Comparison of ENCODE assay signal across 23 cellular contexts in the genomic region with DNA sequence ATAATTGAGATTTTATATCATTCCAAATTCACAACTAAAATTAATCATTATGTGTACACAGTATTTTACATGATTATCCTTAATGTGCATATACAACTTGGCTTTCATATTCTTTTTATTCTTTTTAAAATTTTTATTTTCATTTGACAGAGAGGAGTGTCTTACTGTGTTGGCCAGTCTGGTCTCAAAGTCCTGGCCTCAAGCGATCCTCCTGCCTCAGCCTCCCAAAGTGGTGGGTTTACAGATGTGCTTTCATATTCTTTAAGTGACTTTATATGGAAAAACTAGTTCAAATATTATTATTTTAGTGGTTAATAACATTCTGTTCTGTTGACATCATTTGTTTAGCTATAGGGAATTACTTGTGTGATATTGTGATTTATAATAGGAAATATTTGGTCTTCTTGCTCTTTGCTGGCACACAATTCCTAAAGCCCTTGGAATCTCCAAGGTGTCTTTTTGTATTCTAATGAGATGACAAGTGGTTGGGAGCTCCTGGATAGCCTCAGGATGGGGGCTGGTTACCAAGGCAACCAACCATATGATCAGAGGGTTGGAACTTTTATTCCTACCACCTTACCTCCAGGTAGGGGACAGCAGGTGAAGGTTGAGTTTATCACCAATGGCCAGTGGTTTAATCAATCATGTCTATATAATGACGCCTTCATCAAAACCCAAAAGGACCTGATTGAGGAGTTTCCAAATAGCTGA. TPM values are rescaled to one million over a fixed set of nuclear protein-coding genes. Genes with fewer than 3 reads are reported as not detected.
DNase-seq lines count a peak whose midpoint lies in the region; ATAC-seq, FAIRE-seq and TF ChIP-seq lines count a peak whose summit lies in the region.
"Had no signal": no experiment of that assay in that cellular context is flagged by ENCODE, and none has a peak within 500 bp of the region (broad histone marks: within the 10 kb centered on the region; RNA-seq: fewer than 3 reads in every experiment).

No MANE protein-coding gene starts in this region.

- H2AK5ac ChIP-seq in H9 (ENCODE audit: insufficient read length, low read length) (no peak overlapping the region), H1 (ENCODE audit: low read depth, low read length) (no peak overlapping the region)

- no peaks in the 10 kb centered on the region for H3F3A ChIP-seq in GM23338 (replicated peaks; ENCODE audit: low read depth)

- H3T11ph ChIP-seq in H9 (ENCODE audit: low read length) = no peak overlapping the region

- H2BK120ac ChIP-seq in H9 (ENCODE audit: low read depth, low read length, poor library complexity, severe bottlenecking) = no peak overlapping the region
- H2BK120ac ChIP-seq in H1 (replicated peaks; ENCODE audit: low read depth, low read length) = no peak overlapping the region

- TF ChIP-seq CTCF in GM23338 (conservative IDR thresholded peaks at IDR 0.05; ENCODE audit: low read depth in 2 of 2) (no peak), H9 (conservative IDR thresholded peaks at IDR 0.05) (no peak), H1 (IDR thresholded peaks at IDR 0.05; ENCODE audit: control extremely low read depth in 1 of 3, insufficient read depth in 1 of 3, low read depth in 1 of 3, low read length in 3 of 3) (no peak), mesothelial cell of epicardium (IDR thresholded peaks at IDR 0.05; ENCODE audit: unreplicated experiment) (no peak)

- H3K23ac ChIP-seq in H9 (ENCODE audit: insufficient read length, low read depth, low read length) (no peak overlapping the region), H1 (ENCODE audit: insufficient read length) (no peak overlapping the region)

- H2AFZ ChIP-seq in GM23338 (no peak overlapping the region), H9 (ENCODE audit: low read length) (no peak overlapping the region), H1 (ENCODE audit: low read length) (no peak overlapping the region)
- H2AFZ ChIP-seq: GM23248 had no signal

- WGBS in H9 (ENCODE audit: extremely low coverage, insufficient read length, low lambda C conversion rate) = no CpG with 5 or more reads among the region's 2 CpGs
- 94% methylated on average over 2 of the region's 2 CpGs; no CpG with 5 or more reads in 1 of the 2 experiments for WGBS in H1 (ENCODE audit: extremely low coverage in 1 of 2, insufficient coverage in 1 of 2, insufficient read length in 1 of 2, insufficient replicate concordance in 2 of 2, low coverage in 1 of 2, low lambda C conversion rate in 2 of 2, missing lambda C conversion rate in 1 of 2), 2 experiments

- H3K56ac ChIP-seq in H9 (ENCODE audit: insufficient read length, low read depth, low read length) = no peak overlapping the region
- H3K56ac ChIP-seq in H1 (replicated peaks; ENCODE audit: insufficient read length, low read depth, low read length) = no peak overlapping the region

- ATAC-seq in GM23338 = peak; percentile 67
- no peak for ATAC-seq in HG03342 (IDR thresholded peaks at IDR 0.05; ENCODE audit: unreplicated experiment)
- ATAC-seq: A549 had no signal

- TF ChIP-seq EP300 in H1 (IDR thresholded peaks at IDR 0.05; ENCODE audit: borderline replicate concordance in 1 of 2, low read depth in 2 of 2, low read length in 2 of 2) = no peak

- H3K79me2 ChIP-seq in GM23338 (replicated peaks; ENCODE audit: insufficient read depth) (no peaks in the 10 kb centered on the region), H9 (ENCODE audit: insufficient read depth, low read length) (no peaks in the 10 kb centered on the region; the same call in 1 of the 2 replicates), H1 (ENCODE audit: control insufficient read depth in 1 of 2, insufficient read depth in 2 of 2, low read length in 2 of 2) (no peaks in the 10 kb centered on the region)

- H4K5ac ChIP-seq in H9 (ENCODE audit: insufficient read length, low read depth, low read length) = no peak overlapping the region
- no peak overlapping the region for H4K5ac ChIP-seq in H1 (ENCODE audit: insufficient read length, low read depth, low read length)

- H3K27ac Mint-ChIP-seq in GM23338 (no peak overlapping the region), H9 (peak overlapping the region in 2 of 3 experiments; percentile 53 to 72; a peak in 2 of 7 replicates), mesothelial cell of epicardium (no peak overlapping the region)
- H3K27ac Mint-ChIP-seq: CD4-positive, alpha-beta T cell had no signal

- H3K36me3 ChIP-seq in GM23338 (ENCODE audit: insufficient read depth) (no peaks in the 10 kb centered on the region; the same call in 1 of the 2 replicates), H1 (ENCODE audit: control insufficient read depth in 2 of 4, insufficient read depth in 4 of 4, low read length in 3 of 4) (no peaks in the 10 kb centered on the region; a peak in 1 of 8 replicates)

- no peak overlapping the region for H2BK5ac ChIP-seq in H9 (ENCODE audit: insufficient read length, low read length)
- H2BK5ac ChIP-seq in H1 (ENCODE audit: low read depth, low read length) = no peak overlapping the region

- H4K8ac ChIP-seq in H9 (replicated peaks; ENCODE audit: insufficient read length, low read depth, low read length) = no peak overlapping the region
- no peak overlapping the region for H4K8ac ChIP-seq in H1 (ENCODE audit: extremely low read depth, insufficient read depth, low read length)

- H3K27me3 ChIP-seq in GM23338 (ENCODE audit: insufficient read depth) (no peaks in the 10 kb centered on the region), H9 (ENCODE audit: insufficient read depth, low read length) (no peaks in the 10 kb centered on the region), H1 (replicated peaks in 1 of 4; ENCODE audit: control insufficient read depth in 3 of 4, extremely low read depth in 1 of 4, insufficient read depth in 3 of 4, low read length in 3 of 4) (no peaks in the 10 kb centered on the region)

- H2BK20ac ChIP-seq in H9 (ENCODE audit: low read depth, low read length, poor library complexity, severe bottlenecking) = no peak overlapping the region
- H2BK20ac ChIP-seq in H1 (ENCODE audit: low read length) = no peak overlapping the region

- H3K4me3 ChIP-seq in GM23338 = no peak overlapping the region
- no peak overlapping the region for H3K4me3 ChIP-seq in H1 (ENCODE audit: extremely low read depth in 1 of 4, insufficient read depth in 2 of 4, low read depth in 3 of 4, low read length in 4 of 4)
- H3K4me3 ChIP-seq: A549, GM23248, HAP-1 had no signal

- H3K4me3 Mint-ChIP-seq in GM23338 = no peak overlapping the region
- H3K4me3 Mint-ChIP-seq in H9 = no peak overlapping the region
- H3K4me3 Mint-ChIP-seq in mesothelial cell of epicardium = no peak overlapping the region
- H3K4me3 Mint-ChIP-seq: CD4-positive, alpha-beta T cell had no signal

- H4K20me1 ChIP-seq in GM23338 (replicated peaks; ENCODE audit: insufficient read depth) (no peaks in the 10 kb centered on the region; the same call in 1 of the 2 replicates), H9 (ENCODE audit: control insufficient read depth, insufficient read depth, insufficient read length) (no peaks in the 10 kb centered on the region), H1 (replicated peaks in 1 of 2; ENCODE audit: control insufficient read depth in 1 of 2, insufficient read depth in 2 of 2, low read length in 2 of 2) (no peaks in the 10 kb centered on the region)

- POLR2A ChIA-PET in H1 (lab: Charles Lee; ENCODE audit: partially characterized antibody) = interaction anchor here (1.0 to 1.3 kb wide), 3 partner anchors 8 to 19 kb away, joined by 3 to 4 read pairs (median 3); partner anchors contain the start of genes PTGR2 and ZNF410

- H3K23me2 ChIP-seq in H9 (ENCODE audit: insufficient read length, low read depth, low read length, poor library complexity, severe bottlenecking) = no peaks in the 10 kb centered on the region
- no peaks in the 10 kb centered on the region for H3K23me2 ChIP-seq in H1 (ENCODE audit: low read depth, low read length)

- H3K4ac ChIP-seq in H9 (ENCODE audit: low read depth, low read length) (no peak overlapping the region), H1 (replicated peaks; ENCODE audit: insufficient read length, low read depth, low read length) (no peak overlapping the region)

- H3K9ac ChIP-seq in H9 (ENCODE audit: extremely low read depth, insufficient read length, low read length) = no peak overlapping the region
- H3K9ac ChIP-seq in H1 (replicated peaks in 1 of 4; ENCODE audit: extremely low read depth in 1 of 4, low read depth in 3 of 4, low read length in 3 of 4) = no peak overlapping the region
- H3K9ac ChIP-seq: GM23248 had no signal

- H3K79me1 ChIP-seq in H9 (ENCODE audit: insufficient read depth, low read depth, low read length, poor library complexity, severe bottlenecking) = no peaks in the 10 kb centered on the region
- no peaks in the 10 kb centered on the region for H3K79me1 ChIP-seq in H1 (ENCODE audit: low read depth, low read length)

- H3K4me1 Mint-ChIP-seq in GM23338 = peaks cover 4% of the 10 kb centered on the region; the same call in 2 of the 3 replicates
- H3K4me1 Mint-ChIP-seq in H9 = peaks cover 4 to 5% of the 10 kb centered on the region in 2 experiments; a peak in 3 of 4 replicates
- no peaks in the 10 kb centered on the region for H3K4me1 Mint-ChIP-seq in mesothelial cell of epicardium

- H3K27ac ChIP-seq in GM23338 (ENCODE audit: low read depth) = no peak overlapping the region
- no peak overlapping the region for H3K27ac ChIP-seq in H9 (ENCODE audit: insufficient read length, low read depth, low read length)
- no peak overlapping the region for H3K27ac ChIP-seq in H1 (ENCODE audit: low read depth, low read length)
- H3K27ac ChIP-seq: A549, C4-2B, GM23248, HL-60 had no signal

- H3K4me1 ChIP-seq in GM23338 (ENCODE audit: insufficient read depth) (no peaks in the 10 kb centered on the region), H9 (ENCODE audit: insufficient read depth, low read length) (no peaks in the 10 kb centered on the region), H1 (replicated peaks in 1 of 4; ENCODE audit: control insufficient read depth in 3 of 4, insufficient read depth in 4 of 4, low read length in 3 of 4) (no peaks in the 10 kb centered on the region)
- H3K4me1 ChIP-seq: A549, Caco-2, HAP-1 had no signal

- H3K9me2 ChIP-seq in GM23338 (ENCODE audit: insufficient read depth) = no peaks in the 10 kb centered on the region

- no peak for TF ChIP-seq POLR2A in H1 (IDR thresholded peaks at IDR 0.05; ENCODE audit: control extremely low read depth in 1 of 2, low read depth in 2 of 2, low read length in 2 of 2)

- H3K4me2 ChIP-seq in GM23338 (no peak overlapping the region), H9 (ENCODE audit: insufficient read depth, insufficient read length, low read length) (no peak overlapping the region), H1 (ENCODE audit: insufficient read depth in 1 of 2, low read depth in 2 of 2, low read length in 2 of 2) (no peak overlapping the region)
- H3K4me2 ChIP-seq: A549 had no signal

- H3K36me3 Mint-ChIP-seq in GM23338 (ENCODE audit: low read depth) (no peaks in the 10 kb centered on the region; the same call in 2 of the 3 replicates), H9 (ENCODE audit: insufficient read depth in 1 of 3, low read depth in 3 of 3) (peaks cover 6 to 13% (median 12%) of the 10 kb centered on the region in 3 experiments; a peak in 6 of 7 replicates), mesothelial cell of epicardium (peaks cover 8% of the 10 kb centered on the region)

- H3K18ac ChIP-seq in H9 (ENCODE audit: insufficient read length, low read depth, low read length) = no peak overlapping the region
- no peak overlapping the region for H3K18ac ChIP-seq in H1 (ENCODE audit: extremely low read depth, low read length)

- no peak overlapping the region for H2BK12ac ChIP-seq in H9 (ENCODE audit: insufficient read length, low read depth, low read length)
- no peak overlapping the region for H2BK12ac ChIP-seq in H1 (ENCODE audit: low read depth, low read length)

- TF ChIP-seq RAD21 in H1 (IDR thresholded peaks at IDR 0.05 in 1 of 2, conservative IDR thresholded peaks at IDR 0.05 in 1 of 2; ENCODE audit: low read depth in 2 of 2, low read length in 2 of 2) = no peak

- no peak overlapping the region for H4K91ac ChIP-seq in H9 (ENCODE audit: insufficient read length, low read depth, low read length)
- no peak overlapping the region for H4K91ac ChIP-seq in H1 (replicated peaks; ENCODE audit: insufficient read length, low read length)

- no peaks in the 10 kb centered on the region for H3K9me3 ChIP-seq in H9 (ENCODE audit: control insufficient read depth, low read depth, low read length)
- no peaks in the 10 kb centered on the region for H3K9me3 ChIP-seq in H1 (ENCODE audit: insufficient read depth in 2 of 2, low read depth in 1 of 2, low read length in 1 of 2)
- H3K9me3 ChIP-seq: A549, Caco-2, HAP-1 had no signal

- H3K27me3 Mint-ChIP-seq in GM23338 (ENCODE audit: insufficient read depth, low read depth, poor library complexity) (no peaks in the 10 kb centered on the region), H9 (ENCODE audit: low read depth) (no peaks in the 10 kb centered on the region), mesothelial cell of epicardium (ENCODE audit: low read depth) (no peaks in the 10 kb centered on the region)
- H3K27me3 Mint-ChIP-seq: CD4-positive, alpha-beta T cell had no signal

- DNase-seq in GM23338 (ENCODE audit: low spot score) (peak; percentile 62), H9 (peak; percentile 38), H1 (ENCODE audit: low read depth in 1 of 2, low spot score in 2 of 2) (no peak), iPS-NIHi7 (ENCODE audit: extremely low spot score) (peak; percentile 19), RCC 7860 (ENCODE audit: low spot score) (no peak), mesothelial cell of epicardium (ENCODE audit: low spot score in 2 of 2, unreplicated experiment in 2 of 2) (no peak), cerebellar cortex (ENCODE audit: low spot score) (no peak)
- DNase-seq: AML-193; Caco-2; CD4-positive, alpha-beta T cell; GDM1; GM23248; IMR-90; Karpas-422; KBM-7 had no signal

- no peak overlapping the region for H2BK15ac ChIP-seq in H9 (ENCODE audit: low read depth, low read length)
- no peak overlapping the region for H2BK15ac ChIP-seq in H1 (ENCODE audit: low read length)

- CTCF ChIA-PET in H1 (lab: Charles Lee; ENCODE audit: partially characterized antibody) = interaction anchor here (0.5 to 3.9 kb wide), 3 partner anchors 141 to 666 kb away, joined by 4 to 27 read pairs (median 4); no protein-coding TSS in a partner anchor

- FAIRE-seq in H1 (lab: Jason Lieb, UNC) (no peak), RCC 7860 (lab: Jason Lieb, UNC) (no peak)
- FAIRE-seq: A549, D721Med, GM12892, GM18507 had no signal

- no peaks in the 10 kb centered on the region for H3K9me3 Mint-ChIP-seq in GM23338
- no peaks in the 10 kb centered on the region for H3K9me3 Mint-ChIP-seq in H9
- no peaks in the 10 kb centered on the region for H3K9me3 Mint-ChIP-seq in mesothelial cell of epicardium
- H3K9me3 Mint-ChIP-seq: CD4-positive, alpha-beta T cell had no signal

- H3K14ac ChIP-seq in H9 (ENCODE audit: insufficient read depth, low read length) (no peak overlapping the region), H1 (ENCODE audit: insufficient read length) (no peak overlapping the region)

RNA-seq across cellular contexts. Expression of gene ZNF410, which starts 16.0 kb away (rescaled TPM):
- 20.4 and 31.7 TPM in 2 replicates for total RNA-seq in GM23338 (2014; rRNA removed; shearing (Covaris generic))
- 8.6 and 10.6 TPM in 2 replicates for polyA plus RNA-seq in GM23338 (2016; fragmentation: Nextera tagmentation; extraction: Ambion mirVana)
- 24.5 and 28.1 TPM in 2 replicates for total RNA-seq in H9 (2021)
- total RNA-seq in H1 (2021; fragmentation: NEBNext Ultra II Directional; extraction: Animal tissue kit (Norgen Biotek cat#: 25700)) = 18.9 and 19.1 TPM in 2 replicates
- polyA plus RNA-seq in H1 (2011; rRNA removed) = 6.3 and 11.2 TPM in 2 replicates
- 12.3 TPM for polyA plus RNA-seq in H1 (2011; cell fraction: cytosol; rRNA removed)
- 15.2 TPM for polyA plus RNA-seq in H1 (2011; cell fraction: nucleus; rRNA removed)
- polyA plus RNA-seq in H1 (2012, experiment 1 of 2) = 14.9 to 16.8 TPM (median 15.9 TPM) in 4 replicates
- polyA plus RNA-seq in H1 (2012, experiment 2 of 2) = 3.3 TPM
- 7.4 TPM for polyA plus RNA-seq in H1 (2013, experiment 1 of 2)
- 8.0 TPM for polyA plus RNA-seq in H1 (2013, experiment 2 of 2)
- polyA minus RNA-seq in H1 (2011; rRNA and poly(A)+ RNA removed) = 24.5 and 25.8 TPM in 2 replicates
- polyA minus RNA-seq in H1 (2011; cell fraction: cytosol; rRNA and poly(A)+ RNA removed) = 8.9 TPM
- 26.8 TPM for polyA minus RNA-seq in H1 (2011; cell fraction: nucleus; rRNA and poly(A)+ RNA removed)
- total RNA-seq in mesothelial cell of epicardium = 49.6 to 53.7 TPM (median 51.7 TPM) in 3 replicates

RNA-seq across cellular contexts. Expression of gene PTGR2, which starts 19.0 kb away (rescaled TPM):
- total RNA-seq in GM23338 (2014; rRNA removed; shearing (Covaris generic)) = 9.5 and 20.0 TPM in 2 replicates
- polyA plus RNA-seq in GM23338 (2016; fragmentation: Nextera tagmentation; extraction: Ambion mirVana) = 19.9 and 25.4 TPM in 2 replicates
- total RNA-seq in H9 (2021) = 5.5 and 6.7 TPM in 2 replicates
- 14.0 and 17.5 TPM in 2 replicates for total RNA-seq in H1 (2021; fragmentation: NEBNext Ultra II Directional; extraction: Animal tissue kit (Norgen Biotek cat#: 25700))
- 3.1 and 6.0 TPM in 2 replicates for polyA plus RNA-seq in H1 (2011; rRNA removed)
- polyA plus RNA-seq in H1 (2011; cell fraction: cytosol; rRNA removed) = 10.7 TPM
- 3.3 TPM for polyA plus RNA-seq in H1 (2011; cell fraction: nucleus; rRNA removed)
- 8.1 to 11.0 TPM (median 10.0 TPM) in 4 replicates for polyA plus RNA-seq in H1 (2012, experiment 1 of 2)
- polyA plus RNA-seq in H1 (2012, experiment 2 of 2) = 1.6 TPM
- 15.2 TPM for polyA plus RNA-seq in H1 (2013, experiment 1 of 2)
- polyA plus RNA-seq in H1 (2013, experiment 2 of 2) = 16.8 TPM
- polyA minus RNA-seq in H1 (2011; rRNA and poly(A)+ RNA removed) = 5.6 and 7.0 TPM in 2 replicates
- polyA minus RNA-seq in H1 (2011; cell fraction: cytosol; rRNA and poly(A)+ RNA removed) = 4.8 TPM
- polyA minus RNA-seq in H1 (2011; cell fraction: nucleus; rRNA and poly(A)+ RNA removed) = 8.0 TPM
- 12.4 to 14.5 TPM (median 14.0 TPM) in 3 replicates for total RNA-seq in mesothelial cell of epicardium

Comparison
In these comparisons a context has a peak if more than half of its experiments do, and no peak if none do; other contexts are left out.
1. DNase-seq: peak in GM23338 (single experiment), H9 (single experiment) and iPS-NIHi7 (single experiment); none in H1 (0 of 2), RCC 7860 (single experiment), mesothelial cell of epicardium (0 of 2) and cerebellar cortex (single experiment).
2. H3K27ac Mint-ChIP-seq: peak in H9 (2 of 3); none in GM23338 (single experiment) and mesothelial cell of epicardium (single experiment).